In the genomic region with DNA sequence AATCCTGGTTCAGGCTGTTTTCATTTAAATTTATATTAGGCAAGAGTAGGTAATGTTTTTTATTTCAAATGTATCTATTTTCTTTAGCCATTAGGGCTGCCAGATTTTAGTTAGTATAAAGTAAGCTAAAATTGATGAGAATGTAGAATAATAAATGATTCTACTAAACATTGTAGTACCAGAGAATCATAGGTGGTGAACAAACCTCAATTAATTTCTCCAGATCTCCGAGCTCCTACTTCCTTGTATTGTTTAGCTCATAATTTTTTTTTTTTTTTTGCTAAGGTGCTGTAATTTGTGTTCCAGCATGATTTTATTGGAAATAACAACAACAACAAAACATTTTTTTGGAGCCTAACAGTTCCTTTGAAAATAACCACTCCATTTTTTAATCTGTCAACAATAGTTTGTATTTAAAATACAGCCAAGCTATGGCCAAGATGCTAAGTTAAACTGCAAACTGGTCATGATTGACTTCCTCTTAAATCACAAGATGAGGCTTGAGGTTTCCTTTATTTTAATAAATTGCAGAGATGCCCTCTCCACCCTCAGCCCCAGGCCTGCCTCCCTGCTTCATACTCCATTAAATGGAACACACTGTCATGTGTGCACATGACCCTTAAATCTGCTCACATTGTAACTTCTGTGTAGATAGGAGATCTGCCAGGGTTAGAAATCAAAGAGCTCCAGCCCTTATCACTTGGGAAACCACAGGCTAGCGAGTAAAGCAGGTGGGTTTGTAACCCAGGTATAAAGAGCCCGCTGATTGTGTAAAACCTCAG, we compare ENCODE assay signal across 14 cellular contexts. TPM values are rescaled to one million over a fixed set of nuclear protein-coding genes. Genes with fewer than 3 reads are reported as not detected.
DNase-seq lines count a peak whose midpoint lies in the region; ATAC-seq and TF ChIP-seq lines count a peak whose summit lies in the region.
"Had no signal": no experiment of that assay in that cellular context is flagged by ENCODE, and none has a peak within 500 bp of the region (broad histone marks: within the 10 kb centered on the region; RNA-seq: fewer than 3 reads in every experiment).

No MANE protein-coding gene starts in this region.

- no peak for TF ChIP-seq POLR2A in testis (IDR thresholded peaks at IDR 0.05)

- no peaks in the 10 kb centered on the region for H3K9me3 Mint-ChIP-seq in activated CD8-positive, alpha-beta T cell treated with anti-CD3 and anti-CD28 coated beads, Interleukin-2, amount 10 ng/mL, durations not matched to agents 7 days and 5 days (ENCODE audit: insufficient read depth)
- no peaks in the 10 kb centered on the region for H3K9me3 Mint-ChIP-seq in activated CD8-positive, alpha-beta T cell treated with anti-CD3 and anti-CD28 coated beads for 36 hours
- H3K9me3 Mint-ChIP-seq in activated B cell treated with CpG ODN at 0.5 μM for 24 hours, result peaks cover 2% of the 10 kb centered on the region
- peaks cover 3% of the 10 kb centered on the region for H3K9me3 Mint-ChIP-seq in activated T-helper 17 cell treated with anti-CD3 and anti-CD28 coated beads, Interleukin-2, amount 50 U/mL, for 72 hours

- H3K36me3 Mint-ChIP-seq in activated CD8-positive, alpha-beta T cell treated with anti-CD3 and anti-CD28 coated beads, Interleukin-2, amount 10 ng/mL, durations not matched to agents 7 days and 5 days (ENCODE audit: low read depth), result peaks cover 13% of the 10 kb centered on the region
- H3K36me3 Mint-ChIP-seq in activated CD8-positive, alpha-beta T cell treated with anti-CD3 and anti-CD28 coated beads for 36 hours (ENCODE audit: low read depth), result peaks cover 4% of the 10 kb centered on the region
- H3K36me3 Mint-ChIP-seq in activated B cell treated with CpG ODN at 0.5 μM for 24 hours (ENCODE audit: low read depth), result peaks cover 58% of the 10 kb centered on the region
- peaks cover 18% of the 10 kb centered on the region for H3K36me3 Mint-ChIP-seq in activated T-helper 17 cell treated with anti-CD3 and anti-CD28 coated beads, Interleukin-2, amount 50 U/mL, for 72 hours (ENCODE audit: low read depth)

- H3K4me1 Mint-ChIP-seq in activated CD8-positive, alpha-beta T cell treated with anti-CD3 and anti-CD28 coated beads, Interleukin-2, amount 10 ng/mL, durations not matched to agents 7 days and 5 days (ENCODE audit: low read depth), result peaks cover 34% of the 10 kb centered on the region
- peaks cover 37% of the 10 kb centered on the region for H3K4me1 Mint-ChIP-seq in activated CD8-positive, alpha-beta T cell treated with anti-CD3 and anti-CD28 coated beads for 36 hours (ENCODE audit: low read depth)
- peaks cover 95% of the 10 kb centered on the region for H3K4me1 Mint-ChIP-seq in activated B cell treated with CpG ODN at 0.5 μM for 24 hours
- H3K4me1 Mint-ChIP-seq in activated T-helper 17 cell treated with anti-CD3 and anti-CD28 coated beads, Interleukin-2, amount 50 U/mL, for 72 hours, result peaks cover 11% of the 10 kb centered on the region

- POLR2A ChIA-PET in activated CD8-positive, alpha-beta T cell treated with anti-CD3 and anti-CD28 coated beads, Interleukin-2, amount 10 ng/mL, durations not matched to agents 7 days and 5 days (lab: Charles Lee), result interaction anchor here (0.7 to 0.9 kb wide), 3 partner anchors 52 to 91 kb away, joined by 3 to 5 read pairs (median 3); no protein-coding TSS in a partner anchor
- POLR2A ChIA-PET in activated CD8-positive, alpha-beta T cell treated with anti-CD3 and anti-CD28 coated beads for 36 hours (lab: Charles Lee), result interaction anchor here (0.7 to 1.3 kb wide), 5 partner anchors 10 to 749 kb away, joined by 3 to 7 read pairs (median 3); a partner anchor contains a TSS
- POLR2A ChIA-PET in activated B cell treated with CpG ODN at 0.5 μM for 24 hours (lab: Charles Lee), result interaction anchor here (0.5 to 4.0 kb wide), 16 partner anchors 15 to 245 kb away, joined by 3 to 41 read pairs (median 8); a partner anchor contains a TSS

- ATAC-seq in activated CD8-positive, alpha-beta T cell treated with anti-CD3 and anti-CD28 coated beads, Interleukin-2, amount 10 ng/mL, durations not matched to agents 7 days and 5 days, result peak; percentile 66
- ATAC-seq in activated CD8-positive, alpha-beta T cell treated with anti-CD3 and anti-CD28 coated beads for 36 hours, result no peak
- peak; percentile 78 for ATAC-seq in activated B cell treated with CpG ODN at 0.5 μM for 24 hours (ENCODE audit: low read depth)
- ATAC-seq in HG02642 (IDR thresholded peaks at IDR 0.05; ENCODE audit: poor library complexity, unreplicated experiment), result no peak
- no peak for ATAC-seq in activated T-helper 17 cell treated with anti-CD3 and anti-CD28 coated beads, Interleukin-2, amount 50 U/mL, for 72 hours (replicated peaks)
- ATAC-seq: A549, WTC11 had no signal

- H3K4me3 ChIP-seq in liver (ENCODE audit: low read depth in 1 of 3, low read length in 3 of 3), result no peak overlapping the region
- no peak overlapping the region for H3K4me3 ChIP-seq in testis
- H3K4me3 ChIP-seq in BE2C (ENCODE audit: low read depth, low read length), result no peak overlapping the region
- H3K4me3 ChIP-seq: A549, GM23248 had no signal

- 43% methylated on average over 3 of the region's 3 CpGs for WGBS in liver
- 65 to 66% methylated on average over 3 of the region's 3 CpGs for WGBS in testis, 2 donors

- intact Hi-C loops in activated CD8-positive, alpha-beta T cell treated with anti-CD3 and anti-CD28 coated beads for 36 hours (cut with micrococcal nuclease), result no loop called here
- intact Hi-C loops in activated B cell treated with CpG ODN at 0.5 μM for 24 hours (cut with micrococcal nuclease) (loop anchor here (1.0 to 2.0 kb wide), 3 partner anchors 16 to 24 kb away; a partner anchor contains a TSS), testis (cut with DNase I; ENCODE audit: low total_unique reads) (no loop called here)

- no peaks in the 10 kb centered on the region for H3K27me3 Mint-ChIP-seq in activated CD8-positive, alpha-beta T cell treated with anti-CD3 and anti-CD28 coated beads, Interleukin-2, amount 10 ng/mL, durations not matched to agents 7 days and 5 days (ENCODE audit: low read depth)
- H3K27me3 Mint-ChIP-seq in activated CD8-positive, alpha-beta T cell treated with anti-CD3 and anti-CD28 coated beads for 36 hours, result no peaks in the 10 kb centered on the region
- H3K27me3 Mint-ChIP-seq in activated B cell treated with CpG ODN at 0.5 μM for 24 hours, result no peaks in the 10 kb centered on the region
- H3K27me3 Mint-ChIP-seq in activated T-helper 17 cell treated with anti-CD3 and anti-CD28 coated beads, Interleukin-2, amount 50 U/mL, for 72 hours, result no peaks in the 10 kb centered on the region

- peak overlapping the region; percentile 62 for H3K27ac Mint-ChIP-seq in activated CD8-positive, alpha-beta T cell treated with anti-CD3 and anti-CD28 coated beads, Interleukin-2, amount 10 ng/mL, durations not matched to agents 7 days and 5 days
- no peak overlapping the region for H3K27ac Mint-ChIP-seq in activated CD8-positive, alpha-beta T cell treated with anti-CD3 and anti-CD28 coated beads for 36 hours
- peak overlapping the region; percentile 90 for H3K27ac Mint-ChIP-seq in activated B cell treated with CpG ODN at 0.5 μM for 24 hours
- H3K27ac Mint-ChIP-seq in activated T-helper 17 cell treated with anti-CD3 and anti-CD28 coated beads, Interleukin-2, amount 50 U/mL, for 72 hours, result no peak overlapping the region
- H3K27ac Mint-ChIP-seq: WTC11 had no signal

- no peak overlapping the region for H3K4me3 Mint-ChIP-seq in activated CD8-positive, alpha-beta T cell treated with anti-CD3 and anti-CD28 coated beads, Interleukin-2, amount 10 ng/mL, durations not matched to agents 7 days and 5 days
- H3K4me3 Mint-ChIP-seq in activated CD8-positive, alpha-beta T cell treated with anti-CD3 and anti-CD28 coated beads for 36 hours, result no peak overlapping the region
- peak overlapping the region; percentile 53 for H3K4me3 Mint-ChIP-seq in activated B cell treated with CpG ODN at 0.5 μM for 24 hours
- H3K4me3 Mint-ChIP-seq in activated T-helper 17 cell treated with anti-CD3 and anti-CD28 coated beads, Interleukin-2, amount 50 U/mL, for 72 hours, result no peak overlapping the region
- H3K4me3 Mint-ChIP-seq: WTC11 had no signal

- TF ChIP-seq CTCF in activated CD8-positive, alpha-beta T cell treated with anti-CD3 and anti-CD28 coated beads for 36 hours (IDR thresholded peaks at IDR 0.05), result no peak
- TF ChIP-seq CTCF in activated B cell treated with CpG ODN at 0.5 μM for 24 hours (IDR thresholded peaks at IDR 0.05), result no peak
- no peak for TF ChIP-seq CTCF in liver (IDR thresholded peaks at IDR 0.05; ENCODE audit: low read depth, low read length, missing input control)
- TF ChIP-seq CTCF in testis (IDR thresholded peaks at IDR 0.05), result no peak
- no peak for TF ChIP-seq CTCF in BE2C (IDR thresholded peaks at IDR 0.05; ENCODE audit: low read depth, low read length)

- CTCF ChIA-PET in activated CD8-positive, alpha-beta T cell treated with anti-CD3 and anti-CD28 coated beads, Interleukin-2, amount 10 ng/mL, durations not matched to agents 7 days and 5 days (lab: Charles Lee), result interaction anchor here (0.9 to 2.1 kb wide), 8 partner anchors 9 to 92 kb away, joined by 3 to 13 read pairs (median 4); a partner anchor contains a TSS
- CTCF ChIA-PET in activated CD8-positive, alpha-beta T cell treated with anti-CD3 and anti-CD28 coated beads for 36 hours (lab: Charles Lee), result interaction anchor here (0.8 to 2.3 kb wide), 8 partner anchors 11 to 407 kb away, joined by 3 to 7 read pairs (median 3); no protein-coding TSS in a partner anchor
- CTCF ChIA-PET in activated B cell treated with CpG ODN at 0.5 μM for 24 hours (lab: Charles Lee), result interaction anchor here (0.8 to 2.2 kb wide), 5 partner anchors 15 to 124 kb away, joined by 3 to 8 read pairs (median 4); no protein-coding TSS in a partner anchor

- DNase-seq in activated CD8-positive, alpha-beta T cell treated with anti-CD3 and anti-CD28 coated beads, Interleukin-2, amount 10 ng/mL, durations not matched to agents 7 days and 5 days, result no peak
- DNase-seq in activated CD8-positive, alpha-beta T cell treated with anti-CD3 and anti-CD28 coated beads for 36 hours, result no peak
- DNase-seq in activated B cell treated with CpG ODN at 0.5 μM for 24 hours, result peak; percentile 15
- peak; percentile 58 for DNase-seq in testis
- no peak for DNase-seq in BE2C
- DNase-seq: activated naive CD4-positive, alpha-beta T cell; GM23248; NCI-H510A treated with DMSO at 0.1 percent for 48 hours; SHP77 treated with DMSO at 0.1 percent for 48 hours had no signal

- H3K36me3 ChIP-seq in liver (ENCODE audit: control insufficient read depth in 4 of 4, insufficient read depth in 3 of 4, low read depth in 1 of 4, low read length in 3 of 4), result peaks cover 0 to 2% (median 0%) of the 10 kb centered on the region in 4 donors
- no peaks in the 10 kb centered on the region for H3K36me3 ChIP-seq in testis (ENCODE audit: low read depth, missing control alignments)
- H3K36me3 ChIP-seq in BE2C, result no peaks in the 10 kb centered on the region

- H3K9ac ChIP-seq in liver (ENCODE audit: low read depth in 1 of 2, low read length in 2 of 2), result no peak overlapping the region
- H3K9ac ChIP-seq: GM23248 had no signal

- H3K27ac ChIP-seq in liver (ENCODE audit: low read depth in 1 of 2, low read length in 2 of 2) (no peak overlapping the region), testis (peak overlapping the region in 1 of 2 donors; percentile 1)
- H3K27ac ChIP-seq: A549, GM23248 had no signal

- peak; percentile 36 to 40 for TF ChIP-seq RAD21 in liver (IDR thresholded peaks at IDR 0.05)

- H3K4me1 ChIP-seq in liver (ENCODE audit: control insufficient read depth in 4 of 4, insufficient read depth in 4 of 4, low read length in 3 of 4) (peaks cover 0 to 3% (median 0%) of the 10 kb centered on the region in 4 donors), testis (peaks cover 4% of the 10 kb centered on the region), BE2C (no peaks in the 10 kb centered on the region)
- H3K4me1 ChIP-seq: A549 had no signal

- H3K9me3 ChIP-seq in liver (ENCODE audit: control insufficient read depth in 4 of 4, low read length in 3 of 4) (no peaks in the 10 kb centered on the region), testis (no peaks in the 10 kb centered on the region), BE2C (no peaks in the 10 kb centered on the region; the same call in 1 of the 2 replicates)
- H3K9me3 ChIP-seq: A549 had no signal

- H3K27me3 ChIP-seq in liver (ENCODE audit: control insufficient read depth in 4 of 4, insufficient read depth in 4 of 4, low read length in 3 of 4), result no peaks in the 10 kb centered on the region
- no peaks in the 10 kb centered on the region for H3K27me3 ChIP-seq in testis
- no peaks in the 10 kb centered on the region for H3K27me3 ChIP-seq in BE2C

RNA-seq across cellular contexts. Expression of a gene that starts 20.6 kb away (rescaled TPM):
- 10 to 100 TPM; 32.6 to 33.2 TPM for total RNA-seq in activated CD8-positive, alpha-beta T cell treated with anti-CD3 and anti-CD28 coated beads, Interleukin-2, amount 10 ng/mL, durations not matched to agents 7 days and 5 days
- 10 to 100 TPM; 32.5 to 34.2 TPM for total RNA-seq in activated CD8-positive, alpha-beta T cell treated with anti-CD3 and anti-CD28 coated beads for 36 hours
- total RNA-seq in activated B cell treated with CpG ODN at 0.5 μM for 24 hours, result 137 and 153 TPM in 2 replicates
- total RNA-seq in liver, result 10 to 100 TPM in 1 of 2 donors, 1 to 10 TPM in 1; 9.5 to 31.0 TPM
- 10 to 100 TPM; 18.0 to 22.1 TPM for polyA plus RNA-seq in liver
- 100 to 1,000 TPM; 129 to 158 TPM for total RNA-seq in testis
- 112 TPM for polyA plus RNA-seq in testis (ENCODE audit: insufficient read depth, low read depth, low replicate concordance)
- polyA plus RNA-seq in BE2C (2012; ENCODE audit: insufficient read depth, insufficient read length, low read depth), result 2.5 TPM
- total RNA-seq in activated T-helper 17 cell treated with anti-CD3 and anti-CD28 coated beads, Interleukin-2, amount 50 U/mL, for 72 hours, result 10 to 100 TPM; 23.3 to 27.4 TPM

Comparison
In these comparisons a context has a peak if more than half of its experiments do, and no peak if none do; other contexts are left out.
1. ATAC-seq: peak in activated CD8-positive, alpha-beta T cell treated with anti-CD3 and anti-CD28 coated beads, Interleukin-2, amount 10 ng/mL, durations not matched to agents 7 days and 5 days (single experiment) and activated B cell treated with CpG ODN at 0.5 μM for 24 hours (single experiment); none in activated CD8-positive, alpha-beta T cell treated with anti-CD3 and anti-CD28 coated beads for 36 hours (single experiment), HG02642 (single experiment) and activated T-helper 17 cell treated with anti-CD3 and anti-CD28 coated beads, Interleukin-2, amount 50 U/mL, for 72 hours (single experiment).
2. H3K27ac Mint-ChIP-seq: peak in activated CD8-positive, alpha-beta T cell treated with anti-CD3 and anti-CD28 coated beads, Interleukin-2, amount 10 ng/mL, durations not matched to agents 7 days and 5 days (single experiment) and activated B cell treated with CpG ODN at 0.5 μM for 24 hours (single experiment); none in activated CD8-positive, alpha-beta T cell treated with anti-CD3 and anti-CD28 coated beads for 36 hours (single experiment) and activated T-helper 17 cell treated with anti-CD3 and anti-CD28 coated beads, Interleukin-2, amount 50 U/mL, for 72 hours (single experiment).
3. DNase-seq: peak in activated B cell treated with CpG ODN at 0.5 μM for 24 hours (single experiment) and testis (single experiment); none in activated CD8-positive, alpha-beta T cell treated with anti-CD3 and anti-CD28 coated beads, Interleukin-2, amount 10 ng/mL, durations not matched to agents 7 days and 5 days (single experiment), activated CD8-positive, alpha-beta T cell treated with anti-CD3 and anti-CD28 coated beads for 36 hours (single experiment) and BE2C (single experiment).